In genomic region chr15:58590901-58591300, GRCh38 we compare ENCODE assay signal across 27 cellular contexts.
A peak's percentile ranks its signal among the peaks of the same experiment; 100 is the strongest.
DNase-seq lines count a peak whose midpoint lies in the region; ATAC-seq, FAIRE-seq and TF ChIP-seq lines count a peak whose summit lies in the region.
"Had no signal": no experiment of that assay in that cellular context is flagged by ENCODE, and none has a peak within 500 bp of the region (broad histone marks: within the 10 kb centered on the region; RNA-seq: fewer than 3 reads in every experiment).

No MANE protein-coding gene starts in this region.

- H3K4me1 ChIP-seq in A549 (peaks cover 25% of the 10 kb centered on the region; the same call in 2 of the 3 replicates), lower lobe of right lung (no peaks in the 10 kb centered on the region)
- H3K4me1 ChIP-seq: body of pancreas, tibial artery had no signal

- H3K4me3 Mint-ChIP-seq in CD4-positive, alpha-beta T cell, result no peak overlapping the region
- H3K4me3 Mint-ChIP-seq: activated B cell treated with CpG ODN at 0.5 μM for 24 hours; activated naive CD8-positive, alpha-beta T cell treated with anti-CD3 and anti-CD28 coated beads, Interleukin-2, amount 10 ng/mL, durations not matched to agents 7 days and 5 days; CD4-positive, alpha-beta memory T cell; naive thymus-derived CD4-positive, alpha-beta T cell; stimulated activated naive CD8-positive, alpha-beta T cell treated with anti-CD3 and anti-CD28 coated beads, Interleukin-15, Interleukin-2, amounts not matched to agents 100 ng/mL and 50 ng/mL, for 24 hours had no signal

- H3K4me1 Mint-ChIP-seq in CD4-positive, alpha-beta T cell (ENCODE audit: low read depth), result peaks cover 7% of the 10 kb centered on the region
- H3K4me1 Mint-ChIP-seq: activated B cell treated with CpG ODN at 0.5 μM for 24 hours had no signal

- ATAC-seq in A549, result no peak
- no peak for ATAC-seq in CD4-positive, alpha-beta T cell (ENCODE audit: poor library complexity)
- ATAC-seq in lower lobe of right lung, result peak; percentile 88 to 95
- ATAC-seq: body of pancreas; naive thymus-derived CD4-positive, alpha-beta T cell had no signal

- H3K27ac ChIP-seq in A549 (no peak overlapping the region), WERI-Rb-1 (no peak overlapping the region), lower lobe of right lung (no peak overlapping the region)
- no peak overlapping the region for H3K27ac ChIP-seq in CD4-positive, alpha-beta T cell (ENCODE audit: low read depth, low read length)
- H3K27ac ChIP-seq: body of pancreas, epithelial cell of prostate, ovary, PC-9, tibial artery had no signal

- H3K4me3 ChIP-seq in A549 (no peak overlapping the region), WERI-Rb-1 (ENCODE audit: low read depth, low read length) (no peak overlapping the region), lower lobe of right lung (no peak overlapping the region)
- H3K4me3 ChIP-seq: body of pancreas, HAP-1, ovary, PC-9, tibial artery had no signal

- WGBS in A549 (ENCODE audit: missing lambda C conversion rate), result 37% methylated on average over 1 of the region's 1 CpG

- DNase-seq in A549 (ENCODE audit: low read depth in 1 of 2, low spot score in 1 of 2) (no peak), WERI-Rb-1 (peak; percentile 23), lower lobe of right lung (no peak), activated gamma-delta T cell treated with Interleukin-2 at 50 U/mL for 16 hours (no peak), occipital lobe (lab: John Stamatoyannopoulos, UW) (no peak), Ammon's horn (ENCODE audit: low spot score) (no peak)
- DNase-seq in CD4-positive, alpha-beta T cell, result no peak
- DNase-seq in activated CD8-positive, alpha-beta memory T cell treated with anti-CD3 and anti-CD28 coated beads, Interleukin-2, amount 50 U/mL, for 4 hours, result no peak
- DNase-seq: activated B cell treated with CpG ODN at 0.5 μM for 24 hours; activated naive CD8-positive, alpha-beta T cell treated with anti-CD3 and anti-CD28 coated beads, Interleukin-2, amount 10 ng/mL, durations not matched to agents 7 days and 5 days; body of pancreas; CD4-positive, alpha-beta memory T cell; DMS153; effector CD4-positive, alpha-beta T cell; GF-D8; Karpas-422; naive thymus-derived CD4-positive, alpha-beta T cell; NCI-H187 treated with DMSO at 0.1 percent for 48 hours; ovary; PC-9; SHP77; stimulated activated CD4-positive, alpha-beta T cell treated with anti-CD3 and anti-CD28 coated beads, Interleukin-15, amount 100 ng/mL, for 24 hours; T1000; tibial artery had no signal

- peaks cover 22% of the 10 kb centered on the region for H3K36me3 Mint-ChIP-seq in CD4-positive, alpha-beta T cell (ENCODE audit: low read depth)

- H3K9me3 ChIP-seq in A549 (no peaks in the 10 kb centered on the region), WERI-Rb-1 (ENCODE audit: severe bottlenecking) (no peaks in the 10 kb centered on the region), lower lobe of right lung (no peaks in the 10 kb centered on the region)
- H3K9me3 ChIP-seq in CD4-positive, alpha-beta T cell (ENCODE audit: control insufficient read depth, low read length), result no peaks in the 10 kb centered on the region
- H3K9me3 ChIP-seq: body of pancreas, HAP-1, ovary, tibial artery had no signal

- no peak for TF ChIP-seq EP300 in A549 (IDR thresholded peaks at IDR 0.05)

- H3K36me3 ChIP-seq in WERI-Rb-1 (no peaks in the 10 kb centered on the region; the same call in none of the 2 replicates), lower lobe of right lung (no peaks in the 10 kb centered on the region)
- H3K36me3 ChIP-seq: HAP-1, ovary had no signal

- no peak for TF ChIP-seq POLR2A in A549 (IDR thresholded peaks at IDR 0.05; ENCODE audit: low read length)

- POLR2A ChIA-PET in A549 (lab: Yijun Ruan, JAX), result no interaction called here
- POLR2A ChIA-PET in CD4-positive, alpha-beta T cell (lab: Charles Lee), result interaction anchor here (0.7 kb wide), 1 partner anchor 159 kb away, joined by 3 read pairs; the partner anchor contains the start of gene ADAM10

- H3K27ac Mint-ChIP-seq in CD4-positive, alpha-beta T cell, result peak overlapping the region; percentile 28
- H3K27ac Mint-ChIP-seq: activated B cell treated with CpG ODN at 0.5 μM for 24 hours; activated naive CD8-positive, alpha-beta T cell treated with anti-CD3 and anti-CD28 coated beads, Interleukin-2, amount 10 ng/mL, durations not matched to agents 7 days and 5 days had no signal

- H3K27me3 ChIP-seq in CD4-positive, alpha-beta T cell (ENCODE audit: control insufficient read depth, insufficient read depth, low read length), result no peaks in the 10 kb centered on the region
- H3K27me3 ChIP-seq in WERI-Rb-1 (ENCODE audit: insufficient read depth, low read depth, severe bottlenecking) (no peaks in the 10 kb centered on the region), lower lobe of right lung (ENCODE audit: low read depth) (no peaks in the 10 kb centered on the region)
- H3K27me3 ChIP-seq: body of pancreas, ovary had no signal

- H3K27me3 Mint-ChIP-seq in CD4-positive, alpha-beta T cell, result no peaks in the 10 kb centered on the region
- H3K27me3 Mint-ChIP-seq: activated B cell treated with CpG ODN at 0.5 μM for 24 hours; activated naive CD8-positive, alpha-beta T cell treated with anti-CD3 and anti-CD28 coated beads, Interleukin-2, amount 10 ng/mL, durations not matched to agents 7 days and 5 days; CD4-positive, alpha-beta memory T cell; naive thymus-derived CD4-positive, alpha-beta T cell; stimulated activated naive CD8-positive, alpha-beta T cell treated with anti-CD3 and anti-CD28 coated beads, Interleukin-15, Interleukin-2, amounts not matched to agents 100 ng/mL and 50 ng/mL, for 24 hours had no signal

- no peaks in the 10 kb centered on the region for H3K9me3 Mint-ChIP-seq in CD4-positive, alpha-beta T cell
- H3K9me3 Mint-ChIP-seq: activated B cell treated with CpG ODN at 0.5 μM for 24 hours; CD4-positive, alpha-beta memory T cell; naive thymus-derived CD4-positive, alpha-beta T cell; stimulated activated naive CD8-positive, alpha-beta T cell treated with anti-CD3 and anti-CD28 coated beads, Interleukin-15, Interleukin-2, amounts not matched to agents 100 ng/mL and 50 ng/mL, for 24 hours had no signal

- no peak for TF ChIP-seq CTCF in A549 (IDR thresholded peaks at IDR 0.05)
- no peak for TF ChIP-seq CTCF in CD4-positive, alpha-beta T cell (IDR thresholded peaks at IDR 0.05)
- no peak for TF ChIP-seq CTCF in WERI-Rb-1 (IDR thresholded peaks at IDR 0.05; ENCODE audit: low read depth, low read length)
- TF ChIP-seq CTCF in lower lobe of right lung (IDR thresholded peaks at IDR 0.05), result no peak

- FAIRE-seq in A549 (lab: Jason Lieb, UNC), result peak; percentile 51

- intact Hi-C loops in CD4-positive, alpha-beta T cell (cut with DNase I, micrococcal nuclease), result no loop called here
- intact Hi-C loops in lower lobe of right lung (cut with DNase I), result no loop called here

- TF ChIP-seq RAD21 in A549 (conservative IDR thresholded peaks at IDR 0.05 in 1 of 2, IDR thresholded peaks at IDR 0.05 in 1 of 2), result no peak

- CTCF ChIA-PET in A549 (lab: Yijun Ruan, JAX), result interaction anchor here (0.8 to 1.2 kb wide), 2 partner anchors 42 to 50 kb away, joined by 3 read pairs; no protein-coding TSS in a partner anchor
- CTCF ChIA-PET in CD4-positive, alpha-beta T cell (lab: Charles Lee), result no interaction called here

- H3K4me2 ChIP-seq in A549, result no peak overlapping the region
- H3K4me2 ChIP-seq: PC-9 had no signal

TF ChIP-seq in A549, 52 proteins besides CTCF, POLR2A, EP300 and RAD21 (continues in another document):
- no peak for TF ChIP-seq ZC3H11A (IDR thresholded peaks at IDR 0.05)
- TF ChIP-seq RNF2 (IDR thresholded peaks at IDR 0.05; ENCODE audit: borderline replicate concordance, low read depth), result no peak
- TF ChIP-seq CHD2 (IDR thresholded peaks at IDR 0.05; ENCODE audit: low read length, partially characterized antibody), result no peak
- no peak for TF ChIP-seq FOXS1 (CRISPR knock-in tag; IDR thresholded peaks at IDR 0.05)
- TF ChIP-seq EHF (CRISPR knock-in tag; IDR thresholded peaks at IDR 0.05), result no peak
- no peak for TF ChIP-seq ELK1 (IDR thresholded peaks at IDR 0.05; ENCODE audit: low read depth, low read length)
- no peak for TF ChIP-seq ZSCAN20 (CRISPR knock-in tag; IDR thresholded peaks at IDR 0.05)
- no peak for TF ChIP-seq GATA3 (IDR thresholded peaks at IDR 0.05; ENCODE audit: borderline replicate concordance)
- TF ChIP-seq BCL3 (IDR thresholded peaks at IDR 0.05), result no peak
- TF ChIP-seq ZFP36 (IDR thresholded peaks at IDR 0.05; ENCODE audit: borderline replicate concordance, partially characterized antibody), result no peak
- TF ChIP-seq HES2 (IDR thresholded peaks at IDR 0.05), result no peak
- no peak for TF ChIP-seq HOXB5 (CRISPR knock-in tag; IDR thresholded peaks at IDR 0.05)
- TF ChIP-seq FOSL2 (IDR thresholded peaks at IDR 0.05), result no peak
- no peak for TF ChIP-seq FOSL2 (CRISPR knock-in tag; IDR thresholded peaks at IDR 0.05)

Comparison
In these comparisons a context has a peak if more than half of its experiments do, and no peak if none do; other contexts are left out.
1. ATAC-seq: peak in lower lobe of right lung (2 of 2); none in A549 (0 of 2) and CD4-positive, alpha-beta T cell (single experiment).